In genomic region chr3:150374975-150375374, GRCh38 we compare ENCODE assay signal across 21 cellular contexts.
"Had no signal": no experiment of that assay in that cellular context is flagged by ENCODE, and none has a peak within 500 bp of the region (broad histone marks: within the 10 kb centered on the region; RNA-seq: fewer than 3 reads in every experiment).

No MANE protein-coding gene starts in this region.

- H3K9me3 Mint-ChIP-seq: naive thymus-derived CD8-positive, alpha-beta T cell; neural crest cell; stimulated activated naive B cell treated with anti-CD40 and anti-IgM and Interleukin-4, amounts not matched to agents 10 μg/mL and 1 μg/mL and 100 μg/mL, for 72 hours; stimulated activated naive CD8-positive, alpha-beta T cell treated with anti-CD3 and anti-CD28 coated beads, Interleukin-15, amount 100 ng/mL, for 72 hours had no signal

- H3K9me3 ChIP-seq: heart left ventricle, mucosa of descending colon, sigmoid colon, thoracic aorta, transverse colon had no signal

- H3K36me3 Mint-ChIP-seq: naive thymus-derived CD8-positive, alpha-beta T cell; stimulated activated naive B cell treated with anti-CD40 and anti-IgM and Interleukin-4, amounts not matched to agents 10 μg/mL and 1 μg/mL and 100 μg/mL, for 72 hours had no signal

- H3K4me3 Mint-ChIP-seq: naive thymus-derived CD8-positive, alpha-beta T cell; neural crest cell; stimulated activated naive B cell treated with anti-CD40 and anti-IgM and Interleukin-4, amounts not matched to agents 10 μg/mL and 1 μg/mL and 100 μg/mL, for 72 hours; stimulated activated naive CD8-positive, alpha-beta T cell treated with anti-CD3 and anti-CD28 coated beads, Interleukin-15, amount 100 ng/mL, for 72 hours had no signal

- H3K27ac Mint-ChIP-seq: naive thymus-derived CD8-positive, alpha-beta T cell; stimulated activated naive B cell treated with anti-CD40 and anti-IgM and Interleukin-4, amounts not matched to agents 10 μg/mL and 1 μg/mL and 100 μg/mL, for 72 hours; stimulated activated naive CD8-positive, alpha-beta T cell treated with anti-CD3 and anti-CD28 coated beads, Interleukin-15, amount 100 ng/mL, for 72 hours had no signal

- H3K27ac ChIP-seq: heart left ventricle, thoracic aorta, transverse colon had no signal

- DNase-seq: effector memory CD4-positive, alpha-beta T cell; heart left ventricle; hypothalamus; kidney glomerular epithelial cell; mesendoderm; mucosa of descending colon; naive thymus-derived CD8-positive, alpha-beta T cell; posterior cingulate gyrus; sigmoid colon; stimulated activated CD4-positive, alpha-beta T cell treated with anti-CD3 and anti-CD28 coated beads, Interleukin-2, amount 100 ng/mL, for 24 hours; stimulated activated CD4-positive, alpha-beta T cell treated with anti-CD3 and anti-CD28 coated beads, Interleukin-4, amount 100 ng/mL, for 4 hours; stimulated activated naive B cell treated with anti-CD40 and anti-IgM and Interleukin-4, amounts not matched to agents 10 μg/mL and 1 μg/mL and 100 μg/mL, for 72 hours; stimulated activated naive CD8-positive, alpha-beta T cell treated with anti-CD3 and anti-CD28 coated beads, Interleukin-15, amount 100 ng/mL, for 72 hours; substantia nigra; transverse colon had no signal

- FAIRE-seq: endometrium, frontal cortex, islet of Langerhans had no signal

- H3K27me3 Mint-ChIP-seq: stimulated activated naive B cell treated with anti-CD40 and anti-IgM and Interleukin-4, amounts not matched to agents 10 μg/mL and 1 μg/mL and 100 μg/mL, for 72 hours; stimulated activated naive CD8-positive, alpha-beta T cell treated with anti-CD3 and anti-CD28 coated beads, Interleukin-15, amount 100 ng/mL, for 72 hours had no signal

- H3K36me3 ChIP-seq: heart left ventricle, sigmoid colon, thoracic aorta, transverse colon had no signal

- H3K4me3 ChIP-seq: heart left ventricle, mucosa of descending colon, sigmoid colon, skin epidermis, thoracic aorta, transverse colon had no signal

- H3K27me3 ChIP-seq: heart left ventricle, sigmoid colon, transverse colon had no signal
